ENCODE assay signal across 1 cellular context in the genomic region with DNA sequence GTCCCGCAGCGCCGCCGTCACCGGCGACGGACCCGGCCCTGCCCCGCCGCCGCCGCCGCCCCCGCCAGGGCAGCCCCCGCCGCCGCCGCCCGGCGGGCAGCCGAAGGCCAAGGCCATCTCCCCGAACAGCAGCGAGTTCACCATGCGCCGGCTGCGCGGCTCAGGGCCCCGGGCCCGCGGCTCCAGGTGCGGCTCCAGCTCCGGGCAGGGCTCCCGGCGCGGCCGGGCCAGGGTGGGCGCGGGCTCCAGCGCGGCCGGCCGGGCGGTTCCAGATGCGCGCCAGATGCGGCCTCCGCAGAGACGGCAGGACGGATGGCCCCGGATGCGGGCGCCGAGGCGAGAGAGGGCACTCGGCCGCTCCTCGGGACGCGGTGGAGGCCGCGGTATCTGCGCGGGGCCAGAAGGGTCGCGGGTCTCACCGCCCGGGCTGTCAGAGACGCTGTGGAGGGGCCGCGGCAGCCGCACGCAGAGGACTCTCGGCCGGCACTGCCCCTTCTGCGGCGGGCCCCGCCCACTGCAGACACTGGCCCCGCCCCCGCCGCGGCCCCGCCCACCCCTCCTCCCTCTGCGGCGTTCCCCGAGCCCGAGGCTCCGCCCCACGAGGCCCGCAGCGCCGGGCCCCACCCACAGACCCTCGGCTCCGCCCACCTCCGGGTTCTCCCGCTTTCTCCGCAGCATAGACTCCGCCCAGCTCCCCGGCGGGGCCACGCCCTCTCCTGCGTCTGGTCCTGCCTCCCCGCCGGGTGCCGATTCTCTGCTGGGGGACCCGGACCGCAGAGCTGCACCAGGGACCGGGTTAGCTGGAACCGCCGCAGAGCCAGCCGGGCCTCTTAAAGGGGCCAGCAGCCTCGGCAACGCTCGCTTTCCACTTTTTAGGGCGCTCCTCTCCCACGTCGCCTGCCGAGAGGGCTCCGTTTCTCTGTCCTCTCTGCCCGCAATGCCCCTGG.
TF ChIP-seq lines count a peak whose summit lies in the region.

A gene (minus strand): TSS at position 488 of the 947 bp plus-strand sequence. CDS start 344 bp downstream, at position 144.

TF ChIP-seq in HepG2, 621 proteins besides CTCF, POLR2A, EP300 and RAD21 (continued from another document and continues in another):
- TF ChIP-seq, protein P1, sequence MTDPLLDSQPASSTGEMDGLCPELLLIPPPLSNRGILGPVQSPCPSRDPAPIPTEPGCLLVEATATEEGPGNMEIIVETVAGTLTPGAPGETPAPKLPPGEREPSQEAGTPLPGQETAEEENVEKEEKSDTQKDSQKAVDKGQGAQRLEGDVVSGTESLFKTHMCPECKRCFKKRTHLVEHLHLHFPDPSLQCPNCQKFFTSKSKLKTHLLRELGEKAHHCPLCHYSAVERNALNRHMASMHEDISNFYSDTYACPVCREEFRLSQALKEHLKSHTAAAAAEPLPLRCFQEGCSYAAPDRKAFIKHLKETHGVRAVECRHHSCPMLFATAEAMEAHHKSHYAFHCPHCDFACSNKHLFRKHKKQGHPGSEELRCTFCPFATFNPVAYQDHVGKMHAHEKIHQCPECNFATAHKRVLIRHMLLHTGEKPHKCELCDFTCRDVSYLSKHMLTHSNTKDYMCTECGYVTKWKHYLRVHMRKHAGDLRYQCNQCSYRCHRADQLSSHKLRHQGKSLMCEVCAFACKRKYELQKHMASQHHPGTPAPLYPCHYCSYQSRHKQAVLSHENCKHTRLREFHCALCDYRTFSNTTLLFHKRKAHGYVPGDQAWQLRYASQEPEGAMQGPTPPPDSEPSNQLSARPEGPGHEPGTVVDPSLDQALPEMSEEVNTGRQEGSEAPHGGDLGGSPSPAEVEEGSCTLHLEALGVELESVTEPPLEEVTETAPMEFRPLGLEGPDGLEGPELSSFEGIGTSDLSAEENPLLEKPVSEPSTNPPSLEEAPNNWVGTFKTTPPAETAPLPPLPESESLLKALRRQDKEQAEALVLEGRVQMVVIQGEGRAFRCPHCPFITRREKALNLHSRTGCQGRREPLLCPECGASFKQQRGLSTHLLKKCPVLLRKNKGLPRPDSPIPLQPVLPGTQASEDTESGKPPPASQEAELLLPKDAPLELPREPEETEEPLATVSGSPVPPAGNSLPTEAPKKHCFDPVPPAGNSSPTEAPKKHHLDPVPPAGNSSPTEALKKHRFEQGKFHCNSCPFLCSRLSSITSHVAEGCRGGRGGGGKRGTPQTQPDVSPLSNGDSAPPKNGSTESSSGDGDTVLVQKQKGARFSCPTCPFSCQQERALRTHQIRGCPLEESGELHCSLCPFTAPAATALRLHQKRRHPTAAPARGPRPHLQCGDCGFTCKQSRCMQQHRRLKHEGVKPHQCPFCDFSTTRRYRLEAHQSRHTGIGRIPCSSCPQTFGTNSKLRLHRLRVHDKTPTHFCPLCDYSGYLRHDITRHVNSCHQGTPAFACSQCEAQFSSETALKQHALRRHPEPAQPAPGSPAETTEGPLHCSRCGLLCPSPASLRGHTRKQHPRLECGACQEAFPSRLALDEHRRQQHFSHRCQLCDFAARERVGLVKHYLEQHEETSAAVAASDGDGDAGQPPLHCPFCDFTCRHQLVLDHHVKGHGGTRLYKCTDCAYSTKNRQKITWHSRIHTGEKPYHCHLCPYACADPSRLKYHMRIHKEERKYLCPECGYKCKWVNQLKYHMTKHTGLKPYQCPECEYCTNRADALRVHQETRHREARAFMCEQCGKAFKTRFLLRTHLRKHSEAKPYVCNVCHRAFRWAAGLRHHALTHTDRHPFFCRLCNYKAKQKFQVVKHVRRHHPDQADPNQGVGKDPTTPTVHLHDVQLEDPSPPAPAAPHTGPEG (CRISPR knock-in tag; IDR thresholded peaks at IDR 0.05), result no peak
- peak; percentile 62; the same call in 1 of the 2 replicates for TF ChIP-seq GATA4 (IDR thresholded peaks at IDR 0.05; ENCODE audit: borderline replicate concordance, low read depth)
- TF ChIP-seq PHB2 (IDR thresholded peaks at IDR 0.05; ENCODE audit: partially characterized antibody), result no peak
- TF ChIP-seq MLLT10 (CRISPR knock-in tag; IDR thresholded peaks at IDR 0.05), result no peak
- TF ChIP-seq MAZ (IDR thresholded peaks at IDR 0.05; ENCODE audit: borderline replicate concordance, low read depth, low read length), result peak; percentile 32; the same call in 1 of the 2 replicates
- TF ChIP-seq MAZ (CRISPR knock-in tag; IDR thresholded peaks at IDR 0.05; ENCODE audit: low read depth), result peak; percentile 29; the same call in 1 of the 2 replicates
- peak; percentile 26; the same call in 1 of the 2 replicates for TF ChIP-seq HOXA3 (CRISPR knock-in tag; IDR thresholded peaks at IDR 0.05)
- 0 out of 2 replicates have a peak, but pooled peaks have one; percentile 2 for TF ChIP-seq ZNF790 (CRISPR knock-in tag; IDR thresholded peaks at IDR 0.05; ENCODE audit: borderline replicate concordance)
- no peak for TF ChIP-seq ZNF468 (CRISPR knock-in tag; IDR thresholded peaks at IDR 0.05)
- TF ChIP-seq MED13 (CRISPR knock-in tag; IDR thresholded peaks at IDR 0.05), result peak; percentile 57; the same call in 1 of the 2 replicates
- TF ChIP-seq ZNF572 (CRISPR knock-in tag; IDR thresholded peaks at IDR 0.05), result 0 out of 2 replicates have a peak, but pooled peaks have one; percentile 43
- TF ChIP-seq, protein P2, sequence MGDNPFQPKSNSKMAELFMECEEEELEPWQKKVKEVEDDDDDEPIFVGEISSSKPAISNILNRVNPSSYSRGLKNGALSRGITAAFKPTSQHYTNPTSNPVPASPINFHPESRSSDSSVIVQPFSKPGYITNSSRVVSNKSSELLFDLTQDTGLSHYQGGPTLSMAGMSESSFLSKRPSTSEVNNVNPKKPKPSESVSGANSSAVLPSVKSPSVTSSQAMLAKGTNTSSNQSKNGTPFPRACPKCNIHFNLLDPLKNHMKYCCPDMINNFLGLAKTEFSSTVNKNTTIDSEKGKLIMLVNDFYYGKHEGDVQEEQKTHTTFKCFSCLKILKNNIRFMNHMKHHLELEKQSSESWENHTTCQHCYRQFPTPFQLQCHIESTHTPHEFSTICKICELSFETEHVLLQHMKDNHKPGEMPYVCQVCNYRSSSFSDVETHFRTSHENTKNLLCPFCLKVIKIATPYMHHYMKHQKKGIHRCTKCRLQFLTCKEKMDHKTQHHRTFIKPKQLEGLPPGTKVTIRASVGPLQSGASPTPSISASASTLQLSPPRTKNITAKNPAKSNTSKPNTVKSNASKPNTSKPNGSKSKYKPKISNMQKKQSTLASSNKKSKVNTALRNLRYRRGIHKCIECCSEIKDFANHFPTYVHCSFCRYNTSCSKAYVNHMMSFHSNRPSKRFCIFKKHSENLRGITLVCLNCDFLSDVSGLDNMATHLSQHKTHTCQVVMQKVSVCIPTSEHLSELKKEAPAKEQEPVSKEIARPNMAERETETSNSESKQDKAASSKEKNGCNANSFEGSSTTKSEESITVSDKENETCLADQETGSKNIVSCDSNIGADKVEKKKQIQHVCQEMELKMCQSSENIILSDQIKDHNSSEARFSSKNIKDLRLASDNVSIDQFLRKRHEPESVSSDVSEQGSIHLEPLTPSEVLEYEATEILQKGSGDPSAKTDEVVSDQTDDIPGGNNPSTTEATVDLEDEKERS (CRISPR knock-in tag; IDR thresholded peaks at IDR 0.05), result 0 out of 2 replicates have a peak, but pooled peaks have one; percentile 2
- peak; percentile 29 for TF ChIP-seq ASH2L (IDR thresholded peaks at IDR 0.05; ENCODE audit: insufficient read length, low read depth, low read length)
- TF ChIP-seq, protein P3, sequence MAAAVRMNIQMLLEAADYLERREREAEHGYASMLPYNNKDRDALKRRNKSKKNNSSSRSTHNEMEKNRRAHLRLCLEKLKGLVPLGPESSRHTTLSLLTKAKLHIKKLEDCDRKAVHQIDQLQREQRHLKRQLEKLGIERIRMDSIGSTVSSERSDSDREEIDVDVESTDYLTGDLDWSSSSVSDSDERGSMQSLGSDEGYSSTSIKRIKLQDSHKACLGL (CRISPR knock-in tag; IDR thresholded peaks at IDR 0.05), result peak; percentile 45; the same call in 1 of the 2 replicates
- TF ChIP-seq AGO1 (IDR thresholded peaks at IDR 0.05; ENCODE audit: low read depth, low read length, poor library complexity, severe bottlenecking), result peak; percentile 60
- TF ChIP-seq HMG20B (CRISPR knock-in tag; conservative IDR thresholded peaks at IDR 0.05), result no peak
- no peak for TF ChIP-seq NFRKB (IDR thresholded peaks at IDR 0.05)
- TF ChIP-seq ZNF616 (CRISPR knock-in tag; IDR thresholded peaks at IDR 0.05; ENCODE audit: low read depth), result 0 out of 2 replicates have a peak, but pooled peaks have one; percentile 47
- 0 out of 2 replicates have a peak, but pooled peaks have one; percentile 28 for TF ChIP-seq ZNF225 (CRISPR knock-in tag; IDR thresholded peaks at IDR 0.05)
- TF ChIP-seq, protein P4, sequence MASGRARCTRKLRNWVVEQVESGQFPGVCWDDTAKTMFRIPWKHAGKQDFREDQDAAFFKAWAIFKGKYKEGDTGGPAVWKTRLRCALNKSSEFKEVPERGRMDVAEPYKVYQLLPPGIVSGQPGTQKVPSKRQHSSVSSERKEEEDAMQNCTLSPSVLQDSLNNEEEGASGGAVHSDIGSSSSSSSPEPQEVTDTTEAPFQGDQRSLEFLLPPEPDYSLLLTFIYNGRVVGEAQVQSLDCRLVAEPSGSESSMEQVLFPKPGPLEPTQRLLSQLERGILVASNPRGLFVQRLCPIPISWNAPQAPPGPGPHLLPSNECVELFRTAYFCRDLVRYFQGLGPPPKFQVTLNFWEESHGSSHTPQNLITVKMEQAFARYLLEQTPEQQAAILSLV (CRISPR knock-in tag; IDR thresholded peaks at IDR 0.05; ENCODE audit: borderline replicate concordance), result peak; percentile 25; the same call in 1 of the 2 replicates
- TF ChIP-seq EEA1 (CRISPR knock-in tag; IDR thresholded peaks at IDR 0.05; ENCODE audit: borderline replicate concordance), result no peak
- TF ChIP-seq ATF1 (CRISPR knock-in tag; IDR thresholded peaks at IDR 0.05), result no peak
- no peak for TF ChIP-seq ZNF879 (CRISPR knock-in tag; IDR thresholded peaks at IDR 0.05)
- no peak for TF ChIP-seq SOX13 (IDR thresholded peaks at IDR 0.05)
- TF ChIP-seq SOX13 (CRISPR knock-in tag; conservative IDR thresholded peaks at IDR 0.05 in 1 of 2, IDR thresholded peaks at IDR 0.05 in 1 of 2), result peak in 1 of 2 experiments; percentile 2; a peak in 1 of 4 replicates
- TF ChIP-seq SALL2 (CRISPR knock-in tag; IDR thresholded peaks at IDR 0.05), result peak; percentile 80
- 0 out of 2 replicates have a peak, but pooled peaks have one; percentile 43 for TF ChIP-seq ZNF367 (CRISPR knock-in tag; IDR thresholded peaks at IDR 0.05; ENCODE audit: borderline replicate concordance)
- TF ChIP-seq MZF1 (CRISPR knock-in tag; IDR thresholded peaks at IDR 0.05; ENCODE audit: borderline replicate concordance), result no peak
- TF ChIP-seq, protein P5, sequence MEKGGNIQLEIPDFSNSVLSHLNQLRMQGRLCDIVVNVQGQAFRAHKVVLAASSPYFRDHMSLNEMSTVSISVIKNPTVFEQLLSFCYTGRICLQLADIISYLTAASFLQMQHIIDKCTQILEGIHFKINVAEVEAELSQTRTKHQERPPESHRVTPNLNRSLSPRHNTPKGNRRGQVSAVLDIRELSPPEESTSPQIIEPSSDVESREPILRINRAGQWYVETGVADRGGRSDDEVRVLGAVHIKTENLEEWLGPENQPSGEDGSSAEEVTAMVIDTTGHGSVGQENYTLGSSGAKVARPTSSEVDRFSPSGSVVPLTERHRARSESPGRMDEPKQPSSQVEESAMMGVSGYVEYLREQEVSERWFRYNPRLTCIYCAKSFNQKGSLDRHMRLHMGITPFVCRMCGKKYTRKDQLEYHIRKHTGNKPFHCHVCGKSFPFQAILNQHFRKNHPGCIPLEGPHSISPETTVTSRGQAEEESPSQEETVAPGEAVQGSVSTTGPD (CRISPR knock-in tag; IDR thresholded peaks at IDR 0.05), result no peak
- peak; percentile 78 for TF ChIP-seq ZFY (CRISPR knock-in tag; IDR thresholded peaks at IDR 0.05)
- TF ChIP-seq ZNF451 (CRISPR knock-in tag; IDR thresholded peaks at IDR 0.05), result 0 out of 2 replicates have a peak, but pooled peaks have one; percentile 25
- peak; percentile 32; the same call in 1 of the 2 replicates for TF ChIP-seq NFKB2 (CRISPR knock-in tag; IDR thresholded peaks at IDR 0.05; ENCODE audit: borderline replicate concordance)
- TF ChIP-seq NFE2 (CRISPR knock-in tag; IDR thresholded peaks at IDR 0.05), result no peak
- 0 out of 2 replicates have a peak, but pooled peaks have one; percentile 49 for TF ChIP-seq ZFYVE20 (CRISPR knock-in tag; IDR thresholded peaks at IDR 0.05; ENCODE audit: borderline replicate concordance, low read depth)
- peak; percentile 71; the same call in 1 of the 2 replicates for TF ChIP-seq MEIS2 (CRISPR knock-in tag; IDR thresholded peaks at IDR 0.05)
- TF ChIP-seq NONO (IDR thresholded peaks at IDR 0.05), result no peak
- TF ChIP-seq NONO (CRISPR knock-in tag; conservative IDR thresholded peaks at IDR 0.05), result peak; percentile 37; the same call in 1 of the 2 replicates
- no peak for TF ChIP-seq SRF (IDR thresholded peaks at IDR 0.05; ENCODE audit: low read depth, low read length)
- TF ChIP-seq, protein P6, sequence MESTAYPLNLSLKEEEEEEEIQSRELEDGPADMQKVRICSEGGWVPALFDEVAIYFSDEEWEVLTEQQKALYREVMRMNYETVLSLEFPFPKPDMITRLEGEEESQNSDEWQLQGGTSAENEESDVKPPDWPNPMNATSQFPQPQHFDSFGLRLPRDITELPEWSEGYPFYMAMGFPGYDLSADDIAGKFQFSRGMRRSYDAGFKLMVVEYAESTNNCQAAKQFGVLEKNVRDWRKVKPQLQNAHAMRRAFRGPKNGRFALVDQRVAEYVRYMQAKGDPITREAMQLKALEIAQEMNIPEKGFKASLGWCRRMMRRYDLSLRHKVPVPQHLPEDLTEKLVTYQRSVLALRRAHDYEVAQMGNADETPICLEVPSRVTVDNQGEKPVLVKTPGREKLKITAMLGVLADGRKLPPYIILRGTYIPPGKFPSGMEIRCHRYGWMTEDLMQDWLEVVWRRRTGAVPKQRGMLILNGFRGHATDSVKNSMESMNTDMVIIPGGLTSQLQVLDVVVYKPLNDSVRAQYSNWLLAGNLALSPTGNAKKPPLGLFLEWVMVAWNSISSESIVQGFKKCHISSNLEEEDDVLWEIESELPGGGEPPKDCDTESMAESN (CRISPR knock-in tag; conservative IDR thresholded peaks at IDR 0.05), result no peak; the same call in 1 of the 2 replicates
- peak; percentile 20; the same call in 1 of the 2 replicates for TF ChIP-seq SIN3A (IDR thresholded peaks at IDR 0.05; ENCODE audit: borderline replicate concordance, low read depth, low read length)
- TF ChIP-seq NFE2L2 (IDR thresholded peaks at IDR 0.05; ENCODE audit: low read length), result no peak
- peak; percentile 41; the same call in 1 of the 2 replicates for TF ChIP-seq HDAC1 (CRISPR knock-in tag; IDR thresholded peaks at IDR 0.05)
- peak; percentile 72 for TF ChIP-seq ZNF776 (CRISPR knock-in tag; IDR thresholded peaks at IDR 0.05)
- peak; percentile 32 for TF ChIP-seq YY1 (IDR thresholded peaks at IDR 0.05; ENCODE audit: insufficient read depth, insufficient replicate concordance, low read depth, low read length)
- TF ChIP-seq, protein P7, sequence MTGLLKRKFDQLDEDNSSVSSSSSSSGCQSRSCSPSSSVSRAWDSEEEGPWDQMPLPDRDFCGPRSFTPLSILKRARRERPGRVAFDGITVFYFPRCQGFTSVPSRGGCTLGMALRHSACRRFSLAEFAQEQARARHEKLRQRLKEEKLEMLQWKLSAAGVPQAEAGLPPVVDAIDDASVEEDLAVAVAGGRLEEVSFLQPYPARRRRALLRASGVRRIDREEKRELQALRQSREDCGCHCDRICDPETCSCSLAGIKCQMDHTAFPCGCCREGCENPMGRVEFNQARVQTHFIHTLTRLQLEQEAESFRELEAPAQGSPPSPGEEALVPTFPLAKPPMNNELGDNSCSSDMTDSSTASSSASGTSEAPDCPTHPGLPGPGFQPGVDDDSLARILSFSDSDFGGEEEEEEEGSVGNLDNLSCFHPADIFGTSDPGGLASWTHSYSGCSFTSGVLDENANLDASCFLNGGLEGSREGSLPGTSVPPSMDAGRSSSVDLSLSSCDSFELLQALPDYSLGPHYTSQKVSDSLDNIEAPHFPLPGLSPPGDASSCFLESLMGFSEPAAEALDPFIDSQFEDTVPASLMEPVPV (CRISPR knock-in tag; IDR thresholded peaks at IDR 0.05), result no peak
- no peak for TF ChIP-seq SCMH1 (CRISPR knock-in tag; IDR thresholded peaks at IDR 0.05; ENCODE audit: borderline replicate concordance)
